In the genomic region with DNA sequence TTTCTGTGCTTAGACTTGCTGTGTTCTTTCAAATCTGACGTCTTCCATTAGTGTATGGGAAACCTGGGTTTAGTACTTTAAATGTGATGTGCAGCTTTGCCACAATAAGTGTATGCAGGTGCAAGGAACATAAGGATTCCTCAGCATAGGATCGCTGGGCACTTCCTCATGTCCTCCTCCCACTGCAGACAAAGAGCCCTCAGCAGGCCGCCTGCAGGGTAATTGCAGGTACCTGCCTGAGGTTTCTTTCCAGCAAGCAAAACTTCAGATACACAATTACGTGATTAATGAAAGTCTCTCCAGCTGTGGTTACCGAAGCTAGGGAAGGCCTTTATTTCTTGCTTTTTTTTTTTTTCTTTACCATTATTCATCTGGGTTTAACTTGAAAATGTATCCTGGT, we compare ENCODE assay signal across 21 cellular contexts.
A peak's percentile ranks its signal among the peaks of the same experiment; 100 is the strongest.
DNase-seq lines count a peak whose midpoint lies in the region; ATAC-seq, FAIRE-seq and TF ChIP-seq lines count a peak whose summit lies in the region.
"Had no signal": no experiment of that assay in that cellular context is flagged by ENCODE, and none has a peak within 500 bp of the region (broad histone marks: within the 10 kb centered on the region; RNA-seq: fewer than 3 reads in every experiment).

No MANE protein-coding gene starts in this region.

- ATAC-seq in HG02938 (IDR thresholded peaks at IDR 0.05; ENCODE audit: unreplicated experiment), result no peak
- no peak for ATAC-seq in HG03439 (IDR thresholded peaks at IDR 0.05; ENCODE audit: unreplicated experiment)
- no peak for ATAC-seq in GM18502 (IDR thresholded peaks at IDR 0.05; ENCODE audit: poor library complexity, unreplicated experiment)
- ATAC-seq: activated T-helper 17 cell treated with anti-CD3 and anti-CD28 coated beads, Interleukin-2, amount 50 U/mL, for 72 hours; K562 had no signal

- no peak overlapping the region for H2BK20ac ChIP-seq in H1 (ENCODE audit: low read length)

- H3K18ac ChIP-seq in H1 (ENCODE audit: extremely low read depth, low read length), result no peak overlapping the region

- POLR2A ChIA-PET in H1 (lab: Charles Lee; ENCODE audit: partially characterized antibody), result no interaction called here

- H3K4me3 Mint-ChIP-seq in nephron progenitor cell, result no peak overlapping the region
- H3K4me3 Mint-ChIP-seq: activated T-helper 17 cell treated with anti-CD3 and anti-CD28 coated beads, Interleukin-2, amount 50 U/mL, for 72 hours; immature natural killer cell; memory B cell had no signal

- no peak overlapping the region for H2BK120ac ChIP-seq in H1 (replicated peaks; ENCODE audit: low read depth, low read length)

- no peak overlapping the region for H4K8ac ChIP-seq in H1 (ENCODE audit: extremely low read depth, insufficient read depth, low read length)

- H3K27me3 ChIP-seq in H1 (replicated peaks in 1 of 4; ENCODE audit: control insufficient read depth in 3 of 4, extremely low read depth in 1 of 4, insufficient read depth in 3 of 4, low read length in 3 of 4), result no peaks in the 10 kb centered on the region
- H3K27me3 ChIP-seq: adrenal gland had no signal

- peaks cover 65% of the 10 kb centered on the region for H3K4me1 Mint-ChIP-seq in nephron progenitor cell
- H3K4me1 Mint-ChIP-seq: activated T-helper 17 cell treated with anti-CD3 and anti-CD28 coated beads, Interleukin-2, amount 50 U/mL, for 72 hours; memory B cell had no signal

- no peaks in the 10 kb centered on the region for H4K20me1 ChIP-seq in H1 (replicated peaks in 1 of 2; ENCODE audit: control insufficient read depth in 1 of 2, insufficient read depth in 2 of 2, low read length in 2 of 2)

- DNase-seq in COR-L47 (lab: John Stamatoyannopoulos, UW) (peak; percentile 57), NCI-H146 (lab: John Stamatoyannopoulos, UW) (peak; percentile 77), H1 (ENCODE audit: low read depth in 1 of 2, low spot score in 2 of 2) (no peak), nephron progenitor cell (no peak), HCEC 1CT (no peak)
- DNase-seq: activated CD8-positive, alpha-beta memory T cell treated with anti-CD3 and anti-CD28 coated beads for 24 hours; adrenal gland; immature natural killer cell; NCI-H1436 treated with DMSO at 0.1 percent for 48 hours; NCI-H82; stimulated activated naive CD4-positive, alpha-beta T cell treated with Interleukin-2 at 50 U/mL for 16 hours had no signal

- no peak overlapping the region; a peak in 1 of 7 replicates for H3K9ac ChIP-seq in H1 (replicated peaks in 1 of 4; ENCODE audit: extremely low read depth in 1 of 4, low read depth in 3 of 4, low read length in 3 of 4)
- H3K9ac ChIP-seq: parathyroid adenoma had no signal

- H3K36me3 Mint-ChIP-seq in nephron progenitor cell (ENCODE audit: low read depth), result peaks cover 80% of the 10 kb centered on the region
- H3K36me3 Mint-ChIP-seq: memory B cell had no signal

- H3K4me3 ChIP-seq in H1 (ENCODE audit: extremely low read depth in 1 of 4, insufficient read depth in 2 of 4, low read depth in 3 of 4, low read length in 4 of 4), result no peak overlapping the region
- H3K4me3 ChIP-seq: adrenal gland, K562 had no signal

- H3K4me1 ChIP-seq in H1 (replicated peaks in 1 of 4; ENCODE audit: control insufficient read depth in 3 of 4, insufficient read depth in 4 of 4, low read length in 3 of 4), result peaks cover 0 to 6% (median 4%) of the 10 kb centered on the region in 4 experiments; a peak in 5 of 7 replicates
- H3K4me1 ChIP-seq: parathyroid adenoma had no signal

- no peak overlapping the region for H3K23ac ChIP-seq in H1 (ENCODE audit: insufficient read length)

- TF ChIP-seq POLR2A in H1 (IDR thresholded peaks at IDR 0.05; ENCODE audit: control extremely low read depth in 1 of 2, low read depth in 2 of 2, low read length in 2 of 2), result no peak

- no peak overlapping the region for H2AFZ ChIP-seq in H1 (ENCODE audit: low read length)
- H2AFZ ChIP-seq: parathyroid adenoma had no signal

- H2BK15ac ChIP-seq in H1 (ENCODE audit: low read length), result no peak overlapping the region

- H3K9me3 ChIP-seq in H1 (ENCODE audit: insufficient read depth in 2 of 2, low read depth in 1 of 2, low read length in 1 of 2), result no peaks in the 10 kb centered on the region
- H3K9me3 ChIP-seq: adrenal gland had no signal

- no peak overlapping the region for H2BK12ac ChIP-seq in H1 (ENCODE audit: low read depth, low read length)

- no peak overlapping the region for H3K14ac ChIP-seq in H1 (ENCODE audit: insufficient read length)

- no peaks in the 10 kb centered on the region for H3K9me3 Mint-ChIP-seq in nephron progenitor cell
- H3K9me3 Mint-ChIP-seq: activated T-helper 17 cell treated with anti-CD3 and anti-CD28 coated beads, Interleukin-2, amount 50 U/mL, for 72 hours; immature natural killer cell; memory B cell had no signal

- no peak overlapping the region for H3K56ac ChIP-seq in H1 (replicated peaks; ENCODE audit: insufficient read length, low read depth, low read length)

- no peak overlapping the region for H4K5ac ChIP-seq in H1 (ENCODE audit: insufficient read length, low read depth, low read length)

- TF ChIP-seq RAD21 in H1 (IDR thresholded peaks at IDR 0.05 in 1 of 2, conservative IDR thresholded peaks at IDR 0.05 in 1 of 2; ENCODE audit: low read depth in 2 of 2, low read length in 2 of 2), result no peak

- no peak for TF ChIP-seq EP300 in H1 (IDR thresholded peaks at IDR 0.05; ENCODE audit: borderline replicate concordance in 1 of 2, low read depth in 2 of 2, low read length in 2 of 2)

- H3K79me2 ChIP-seq in H1 (ENCODE audit: control insufficient read depth in 1 of 2, insufficient read depth in 2 of 2, low read length in 2 of 2), result no peaks in the 10 kb centered on the region
- H3K79me2 ChIP-seq: parathyroid adenoma had no signal

- H3K27me3 Mint-ChIP-seq in nephron progenitor cell (ENCODE audit: low read depth, poor library complexity), result no peaks in the 10 kb centered on the region
- H3K27me3 Mint-ChIP-seq: activated T-helper 17 cell treated with anti-CD3 and anti-CD28 coated beads, Interleukin-2, amount 50 U/mL, for 72 hours; memory B cell had no signal

- TF ChIP-seq CTCF in H1 (IDR thresholded peaks at IDR 0.05; ENCODE audit: control extremely low read depth in 1 of 3, insufficient read depth in 1 of 3, low read depth in 1 of 3, low read length in 3 of 3) (no peak), nephron progenitor cell (IDR thresholded peaks at IDR 0.05) (no peak)

- H3K4ac ChIP-seq in H1 (replicated peaks; ENCODE audit: insufficient read length, low read depth, low read length), result no peak overlapping the region

- no peak overlapping the region for H2AK5ac ChIP-seq in H1 (ENCODE audit: low read depth, low read length)

- H3K79me1 ChIP-seq in H1 (ENCODE audit: low read depth, low read length), result no peaks in the 10 kb centered on the region; the same call in 1 of the 2 replicates

- FAIRE-seq in H1 (lab: Jason Lieb, UNC), result peak; percentile 77
- FAIRE-seq: frontal cortex, G401.6, GM12891, K562 had no signal

- no peak overlapping the region for H2BK5ac ChIP-seq in H1 (ENCODE audit: low read depth, low read length)

- no peaks in the 10 kb centered on the region for H3K23me2 ChIP-seq in H1 (ENCODE audit: low read depth, low read length)

- H4K91ac ChIP-seq in H1 (replicated peaks; ENCODE audit: insufficient read length, low read length), result no peak overlapping the region

- CTCF ChIA-PET in H1 (lab: Charles Lee; ENCODE audit: partially characterized antibody), result no interaction called here

- H3K4me2 ChIP-seq in H1 (ENCODE audit: insufficient read depth in 1 of 2, low read depth in 2 of 2, low read length in 2 of 2), result no peak overlapping the region

- H3K27ac Mint-ChIP-seq in nephron progenitor cell, result peak overlapping the region; percentile 89
- H3K27ac Mint-ChIP-seq: activated T-helper 17 cell treated with anti-CD3 and anti-CD28 coated beads, Interleukin-2, amount 50 U/mL, for 72 hours; immature natural killer cell; memory B cell had no signal

- H3K36me3 ChIP-seq in H1 (ENCODE audit: control insufficient read depth in 2 of 4, insufficient read depth in 4 of 4, low read length in 3 of 4), result peaks cover 0 to 5% (median 0%) of the 10 kb centered on the region in 4 experiments; a peak in 2 of 8 replicates

- 66% methylated on average over 5 of the region's 5 CpGs; no CpG with 5 or more reads in 1 of the 2 experiments for WGBS in H1 (ENCODE audit: extremely low coverage in 1 of 2, insufficient coverage in 1 of 2, insufficient read length in 1 of 2, insufficient replicate concordance in 2 of 2, low coverage in 1 of 2, low lambda C conversion rate in 2 of 2, missing lambda C conversion rate in 1 of 2), 2 experiments

- H3K27ac ChIP-seq in H1 (ENCODE audit: low read depth, low read length), result no peak overlapping the region
- H3K27ac ChIP-seq: parathyroid adenoma had no signal

TF ChIP-seq in H1, 55 proteins besides CTCF, POLR2A, EP300 and RAD21:
- TF ChIP-seq POU5F1 (IDR thresholded peaks at IDR 0.05; ENCODE audit: low read depth, low read length) (no peak), CEBPB (IDR thresholded peaks at IDR 0.05; ENCODE audit: low read depth, low read length) (no peak), KDM5A (IDR thresholded peaks at IDR 0.05; ENCODE audit: low read length) (no peak), GABPA (IDR thresholded peaks at IDR 0.05; ENCODE audit: borderline replicate concordance, insufficient read depth, low read length) (no peak), BCL11A (IDR thresholded peaks at IDR 0.05; ENCODE audit: low read depth in 2 of 2, low read length in 2 of 2) (no peak), SP4 (IDR thresholded peaks at IDR 0.05; ENCODE audit: low read length) (no peak)
- TF ChIP-seq, protein P1, sequence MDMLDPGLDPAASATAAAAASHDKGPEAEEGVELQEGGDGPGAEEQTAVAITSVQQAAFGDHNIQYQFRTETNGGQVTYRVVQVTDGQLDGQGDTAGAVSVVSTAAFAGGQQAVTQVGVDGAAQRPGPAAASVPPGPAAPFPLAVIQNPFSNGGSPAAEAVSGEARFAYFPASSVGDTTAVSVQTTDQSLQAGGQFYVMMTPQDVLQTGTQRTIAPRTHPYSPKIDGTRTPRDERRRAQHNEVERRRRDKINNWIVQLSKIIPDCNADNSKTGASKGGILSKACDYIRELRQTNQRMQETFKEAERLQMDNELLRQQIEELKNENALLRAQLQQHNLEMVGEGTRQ (IDR thresholded peaks at IDR 0.05; ENCODE audit: low read length), result no peak

Comparison
In these comparisons a context has a peak if more than half of its experiments do, and no peak if none do; other contexts are left out.
1. DNase-seq: peak in COR-L47 (single experiment) and NCI-H146 (single experiment); none in H1 (0 of 2), nephron progenitor cell (single experiment) and HCEC 1CT (single experiment).